In the genomic region with DNA sequence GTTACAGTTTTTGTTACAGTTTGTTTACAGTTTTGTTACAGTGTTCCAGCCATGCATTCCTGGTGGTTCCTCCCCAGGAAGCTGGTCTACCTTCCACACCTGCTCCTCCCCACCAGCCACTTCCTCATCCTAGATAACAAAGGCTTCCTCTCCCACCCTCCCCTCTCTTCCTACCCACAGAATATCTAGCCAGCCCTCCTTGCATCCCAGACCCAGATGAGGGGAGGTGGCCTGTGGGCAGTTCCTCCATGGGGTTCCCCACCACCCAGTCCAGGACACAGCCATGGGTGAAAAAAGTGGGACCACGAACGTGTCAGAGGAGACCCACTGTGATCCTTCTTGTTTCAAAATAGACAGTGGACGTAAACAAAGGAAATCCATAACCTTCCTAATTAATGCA, we compare ENCODE assay signal across 24 cellular contexts.
"Had no signal": no experiment of that assay in that cellular context is flagged by ENCODE, and none has a peak within 500 bp of the region (broad histone marks: within the 10 kb centered on the region; RNA-seq: fewer than 3 reads in every experiment).

No MANE protein-coding gene starts in this region.

- H3K4me3 ChIP-seq: esophagus muscularis mucosa, left ventricle myocardium inferior, mucosa of descending colon, right lobe of liver, thoracic aorta, uterus had no signal

- DNase-seq: activated CD4-positive, alpha-beta memory T cell treated with anti-CD3 and anti-CD28 coated beads, Interleukin-2, amount 10 ng/mL, durations not matched to agents 7 days and 5 days; activated CD4-positive, alpha-beta T cell treated with anti-CD3 and anti-CD28 coated beads for 1 hour; activated CD4-positive, alpha-beta T cell treated with anti-CD3 and anti-CD28 coated beads, Interleukin-2, amount 10 ng/mL, durations not matched to agents 7 days and 5 days; activated gamma-delta T cell treated with Interleukin-2 at 50 U/mL for 16 hours; activated naive CD4-positive, alpha-beta T cell treated with anti-CD3 and anti-CD28 coated beads, Interleukin-2, amount 50 U/mL, for 16 hours; activated naive CD8-positive, alpha-beta T cell treated with anti-CD3 and anti-CD28 coated beads, Interleukin-2, amount 50 U/mL, for 24 hours; activated T-cell treated with anti-CD3 and anti-CD28 coated beads, Interleukin-2, amount 50 U/mL, for 4 hours; amygdala; central memory CD4-positive, alpha-beta T cell; foreskin melanocyte; left ventricle myocardium inferior; mucosa of descending colon; stimulated activated CD4-positive, alpha-beta T cell treated with anti-CD3 and anti-CD28 coated beads, Interleukin-2, amount 100 ng/mL, for 48 hours; stimulated activated naive CD4-positive, alpha-beta T cell treated with Interleukin-2 at 50 U/mL for 16 hours; T-helper 17 cell; T1000; uterus had no signal

- H3K4me1 Mint-ChIP-seq: activated naive CD8-positive, alpha-beta T cell treated with anti-CD3 and anti-CD28 coated beads, Interleukin-2, amount 50 U/mL, for 24 hours; activated T-helper 17 cell treated with anti-CD3 and anti-CD28 coated beads, Interleukin-2, amount 50 U/mL, for 72 hours; T-helper 17 cell had no signal

- H3K27me3 ChIP-seq: esophagus muscularis mucosa, right lobe of liver, uterus had no signal

- ATAC-seq: activated naive CD8-positive, alpha-beta T cell treated with anti-CD3 and anti-CD28 coated beads, Interleukin-2, amount 50 U/mL, for 24 hours; activated T-cell treated with anti-CD3 and anti-CD28 coated beads, Interleukin-2, amount 50 U/mL, for 4 hours; activated T-helper 17 cell treated with anti-CD3 and anti-CD28 coated beads, Interleukin-2, amount 50 U/mL, for 72 hours; mucosa of descending colon; natural killer cell treated with Interleukin-12 subunit alpha and Interleukin-12 subunit beta and Interleukin-15 and Interleukin-18, amount 100 ng/mL, for 72 hours; right lobe of liver; T-helper 17 cell; WTC11 had no signal

- H3K4me3 Mint-ChIP-seq: activated CD4-positive, alpha-beta memory T cell treated with anti-CD3 and anti-CD28 coated beads, Interleukin-2, amount 10 ng/mL, durations not matched to agents 7 days and 5 days; activated CD4-positive, alpha-beta T cell treated with anti-CD3 and anti-CD28 coated beads, Interleukin-2, amount 10 ng/mL, durations not matched to agents 7 days and 5 days; activated naive CD8-positive, alpha-beta T cell treated with anti-CD3 and anti-CD28 coated beads, Interleukin-2, amount 50 U/mL, for 24 hours; activated T-cell treated with anti-CD3 and anti-CD28 coated beads, Interleukin-2, amount 50 U/mL, for 4 hours; activated T-helper 17 cell treated with anti-CD3 and anti-CD28 coated beads, Interleukin-2, amount 50 U/mL, for 72 hours; natural killer cell treated with Interleukin-12 subunit alpha and Interleukin-12 subunit beta and Interleukin-15 and Interleukin-18, amount 100 ng/mL, for 72 hours; T-helper 17 cell; type B pancreatic cell; WTC11 had no signal

- H3K27ac ChIP-seq: esophagus muscularis mucosa, left ventricle myocardium inferior, right lobe of liver, thoracic aorta, uterus had no signal

- H3K27me3 Mint-ChIP-seq: type B pancreatic cell had no signal

- H3K36me3 ChIP-seq: left ventricle myocardium inferior, right lobe of liver, thoracic aorta, uterus had no signal

- H3K36me3 Mint-ChIP-seq: natural killer cell treated with Interleukin-12 subunit alpha and Interleukin-12 subunit beta and Interleukin-15 and Interleukin-18, amount 100 ng/mL, for 72 hours; WTC11 had no signal

- H3K9me3 Mint-ChIP-seq: activated CD4-positive, alpha-beta memory T cell treated with anti-CD3 and anti-CD28 coated beads, Interleukin-2, amount 10 ng/mL, durations not matched to agents 7 days and 5 days; activated CD4-positive, alpha-beta T cell treated with anti-CD3 and anti-CD28 coated beads, Interleukin-2, amount 10 ng/mL, durations not matched to agents 7 days and 5 days; activated naive CD8-positive, alpha-beta T cell treated with anti-CD3 and anti-CD28 coated beads, Interleukin-2, amount 50 U/mL, for 24 hours; activated T-cell treated with anti-CD3 and anti-CD28 coated beads, Interleukin-2, amount 50 U/mL, for 4 hours; activated T-helper 17 cell treated with anti-CD3 and anti-CD28 coated beads, Interleukin-2, amount 50 U/mL, for 72 hours; natural killer cell treated with Interleukin-12 subunit alpha and Interleukin-12 subunit beta and Interleukin-15 and Interleukin-18, amount 100 ng/mL, for 72 hours; type B pancreatic cell; WTC11 had no signal

- H3K4me1 ChIP-seq: right lobe of liver, uterus had no signal

- H3K9me3 ChIP-seq: esophagus muscularis mucosa, left ventricle myocardium inferior, mucosa of descending colon, right lobe of liver, thoracic aorta, uterus had no signal

- H3K27ac Mint-ChIP-seq: activated CD4-positive, alpha-beta memory T cell treated with anti-CD3 and anti-CD28 coated beads, Interleukin-2, amount 10 ng/mL, durations not matched to agents 7 days and 5 days; activated CD4-positive, alpha-beta T cell treated with anti-CD3 and anti-CD28 coated beads, Interleukin-2, amount 10 ng/mL, durations not matched to agents 7 days and 5 days; activated naive CD8-positive, alpha-beta T cell treated with anti-CD3 and anti-CD28 coated beads, Interleukin-2, amount 50 U/mL, for 24 hours; activated T-helper 17 cell treated with anti-CD3 and anti-CD28 coated beads, Interleukin-2, amount 50 U/mL, for 72 hours; natural killer cell treated with Interleukin-12 subunit alpha and Interleukin-12 subunit beta and Interleukin-15 and Interleukin-18, amount 100 ng/mL, for 72 hours; T-helper 17 cell; type B pancreatic cell; WTC11 had no signal
